Comparison of ENCODE assay signal across 10 cellular contexts in genomic region chr1:116847688-116848531, GRCh38.
DNase-seq lines count a peak whose midpoint lies in the region; ATAC-seq and TF ChIP-seq lines count a peak whose summit lies in the region.
"Had no signal": no experiment of that assay in that cellular context is flagged by ENCODE, and none has a peak within 500 bp of the region (broad histone marks: within the 10 kb centered on the region; RNA-seq: fewer than 3 reads in every experiment).

No MANE protein-coding gene starts in this region.

- no peak overlapping the region for H3K27ac Mint-ChIP-seq in activated CD8-positive, alpha-beta T cell treated with anti-CD3 and anti-CD28 coated beads, Interleukin-2, amount 10 ng/mL, durations not matched to agents 7 days and 5 days
- no peak overlapping the region for H3K27ac Mint-ChIP-seq in nephron progenitor cell

- H3K4me3 ChIP-seq in heart right ventricle (no peak overlapping the region), aorta (ENCODE audit: low read length in 2 of 2) (no peak overlapping the region)

- H3K9me3 ChIP-seq in heart right ventricle: peaks cover 0 to 10% (median 0%) of the 10 kb centered on the region in 11 donors
- H3K9me3 ChIP-seq in aorta (ENCODE audit: control insufficient read depth, low read length): no peaks in the 10 kb centered on the region

- H3K27me3 ChIP-seq in heart right ventricle (no peaks in the 10 kb centered on the region), aorta (ENCODE audit: control insufficient read depth in 1 of 2, insufficient read depth in 2 of 2, low read length in 1 of 2) (no peaks in the 10 kb centered on the region)

- POLR2A ChIA-PET in activated CD8-positive, alpha-beta T cell treated with anti-CD3 and anti-CD28 coated beads, Interleukin-2, amount 10 ng/mL, durations not matched to agents 7 days and 5 days (lab: Charles Lee): interaction anchor here (1.0 kb wide), 1 partner anchor 79 kb away, joined by 3 read pairs; no protein-coding TSS in a partner anchor

- H3K9me3 Mint-ChIP-seq in activated CD8-positive, alpha-beta T cell treated with anti-CD3 and anti-CD28 coated beads, Interleukin-2, amount 10 ng/mL, durations not matched to agents 7 days and 5 days (ENCODE audit: insufficient read depth): peaks cover 4% of the 10 kb centered on the region
- peaks cover 6% of the 10 kb centered on the region for H3K9me3 Mint-ChIP-seq in nephron progenitor cell

- H3K27ac ChIP-seq in heart right ventricle (peak overlapping the region in 8 of 10 donors; percentile 10 to 74 (median 66)), aorta (ENCODE audit: low read depth in 1 of 2, low read length in 2 of 2) (no peak overlapping the region)

- H3K36me3 ChIP-seq in heart right ventricle: no peaks in the 10 kb centered on the region
- H3K36me3 ChIP-seq in aorta (ENCODE audit: control insufficient read depth in 1 of 2, insufficient read depth in 2 of 2, low read length in 1 of 2): no peaks in the 10 kb centered on the region

- peak; percentile 77 for ATAC-seq in Right ventricle myocardium inferior
- ATAC-seq in activated CD8-positive, alpha-beta T cell treated with anti-CD3 and anti-CD28 coated beads, Interleukin-2, amount 10 ng/mL, durations not matched to agents 7 days and 5 days: peak; percentile 57
- peak; percentile 55 to 91 (median 87) for ATAC-seq in heart right ventricle
- peak; percentile 88 for ATAC-seq in aorta (ENCODE audit: low FRiP score)
- no peak for ATAC-seq in HG02938 (IDR thresholded peaks at IDR 0.05; ENCODE audit: unreplicated experiment)

- peak; percentile 73 for DNase-seq in Right ventricle myocardium inferior (ENCODE audit: missing footprints)
- no peak for DNase-seq in cardiac septum (ENCODE audit: low spot score)
- no peak for DNase-seq in activated CD8-positive, alpha-beta T cell treated with anti-CD3 and anti-CD28 coated beads, Interleukin-2, amount 10 ng/mL, durations not matched to agents 7 days and 5 days
- DNase-seq in heart right ventricle: peak; percentile 44 to 70
- DNase-seq in aorta: peak; percentile 76 to 79
- no peak for DNase-seq in nephron progenitor cell
- DNase-seq in central memory CD4-positive, alpha-beta T cell: no peak
- DNase-seq: naive B cell had no signal

- TF ChIP-seq CTCF in heart right ventricle (IDR thresholded peaks at IDR 0.05): no peak
- no peak for TF ChIP-seq CTCF in nephron progenitor cell (IDR thresholded peaks at IDR 0.05)

- peaks cover 12% of the 10 kb centered on the region for H3K4me1 Mint-ChIP-seq in activated CD8-positive, alpha-beta T cell treated with anti-CD3 and anti-CD28 coated beads, Interleukin-2, amount 10 ng/mL, durations not matched to agents 7 days and 5 days (ENCODE audit: low read depth)
- peaks cover 54% of the 10 kb centered on the region for H3K4me1 Mint-ChIP-seq in nephron progenitor cell
- H3K4me1 Mint-ChIP-seq: naive B cell had no signal

- WGBS in heart right ventricle, 2 donors: 70 to 83% methylated on average over 13 of the region's 13 CpGs
- 52 to 60% methylated on average over 13 of the region's 13 CpGs for WGBS in aorta, 2 donors

- peaks cover 3% of the 10 kb centered on the region for H3K36me3 Mint-ChIP-seq in activated CD8-positive, alpha-beta T cell treated with anti-CD3 and anti-CD28 coated beads, Interleukin-2, amount 10 ng/mL, durations not matched to agents 7 days and 5 days (ENCODE audit: low read depth)
- no peaks in the 10 kb centered on the region for H3K36me3 Mint-ChIP-seq in nephron progenitor cell (ENCODE audit: low read depth)
- H3K36me3 Mint-ChIP-seq: CD14-positive monocyte, naive B cell had no signal

- H3K4me3 Mint-ChIP-seq in activated CD8-positive, alpha-beta T cell treated with anti-CD3 and anti-CD28 coated beads, Interleukin-2, amount 10 ng/mL, durations not matched to agents 7 days and 5 days: no peak overlapping the region
- no peak overlapping the region for H3K4me3 Mint-ChIP-seq in nephron progenitor cell
- H3K4me3 Mint-ChIP-seq: naive B cell had no signal

- CTCF ChIA-PET in activated CD8-positive, alpha-beta T cell treated with anti-CD3 and anti-CD28 coated beads, Interleukin-2, amount 10 ng/mL, durations not matched to agents 7 days and 5 days (lab: Charles Lee): interaction anchor here (3.4 kb wide), 1 partner anchor 122 kb away, joined by 11 read pairs; no protein-coding TSS in a partner anchor

- H3K4me1 ChIP-seq in heart right ventricle: peaks cover 0 to 13% (median 0%) of the 10 kb centered on the region in 9 donors
- H3K4me1 ChIP-seq in aorta (ENCODE audit: control insufficient read depth in 1 of 2, insufficient read depth in 2 of 2, low read length in 2 of 2): no peaks in the 10 kb centered on the region

- intact Hi-C loops in Right ventricle myocardium inferior (cut with DNase I) (no loop called here), cardiac septum (cut with DNase I) (no loop called here), heart right ventricle (cut with DNase I) (no loop called here), aorta (cut with DNase I) (no loop called here)

- H3K27me3 Mint-ChIP-seq in activated CD8-positive, alpha-beta T cell treated with anti-CD3 and anti-CD28 coated beads, Interleukin-2, amount 10 ng/mL, durations not matched to agents 7 days and 5 days (ENCODE audit: low read depth): no peaks in the 10 kb centered on the region
- peaks cover 2% of the 10 kb centered on the region for H3K27me3 Mint-ChIP-seq in nephron progenitor cell (ENCODE audit: low read depth, poor library complexity)
- H3K27me3 Mint-ChIP-seq: naive B cell had no signal

Comparison
In these comparisons a context has a peak if more than half of its experiments do, and no peak if none do; other contexts are left out.
1. DNase-seq: peak in Right ventricle myocardium inferior (single experiment), heart right ventricle (2 of 2) and aorta (2 of 2); none in cardiac septum (single experiment), activated CD8-positive, alpha-beta T cell treated with anti-CD3 and anti-CD28 coated beads, Interleukin-2, amount 10 ng/mL, durations not matched to agents 7 days and 5 days (single experiment), nephron progenitor cell (single experiment) and central memory CD4-positive, alpha-beta T cell (single experiment).
2. H3K27ac ChIP-seq: peak in heart right ventricle (8 of 10); none in aorta (0 of 2).